Comparison of ENCODE assay signal across 29 cellular contexts in the genomic region with DNA sequence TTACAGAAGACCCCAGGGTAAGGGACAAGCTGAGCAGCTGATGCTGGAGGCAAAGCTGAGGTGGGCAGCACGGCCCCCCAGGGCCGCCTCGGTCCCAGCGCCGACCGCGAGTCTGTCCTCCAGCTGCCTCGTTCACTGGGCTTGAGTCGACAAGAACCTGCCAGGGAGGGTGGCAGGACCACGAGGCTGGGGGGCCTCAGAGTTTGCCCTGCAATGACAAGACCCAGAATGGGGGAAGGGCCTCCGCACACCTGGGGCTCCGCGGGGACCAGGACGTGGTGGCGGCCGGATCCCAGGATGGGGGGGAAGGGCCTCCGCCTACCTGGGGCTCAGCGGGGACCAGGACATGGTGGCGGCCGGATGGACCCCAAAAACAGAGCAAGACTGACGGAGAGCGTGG.
"Had no signal": no experiment of that assay in that cellular context is flagged by ENCODE, and none has a peak within 500 bp of the region (broad histone marks: within the 10 kb centered on the region; RNA-seq: fewer than 3 reads in every experiment).

No MANE protein-coding gene starts in this region.

- ATAC-seq: activated naive CD8-positive, alpha-beta T cell treated with anti-CD3 and anti-CD28 coated beads, Interleukin-2, amount 50 U/mL, for 24 hours; activated T-cell treated with anti-CD3 and anti-CD28 coated beads, Interleukin-2, amount 50 U/mL, for 4 hours; PC-3 had no signal

- H3K27me3 ChIP-seq: Peyer's patch had no signal

- H3K9me3 ChIP-seq: Peyer's patch had no signal

- H3K4me1 ChIP-seq: Peyer's patch had no signal

- H3K4me3 ChIP-seq: Peyer's patch had no signal

- H3K36me3 ChIP-seq: Peyer's patch had no signal

- H3K27ac ChIP-seq: Peyer's patch, VCaP had no signal

- DNase-seq: activated B cell treated with CpG ODN at 0.5 μM for 24 hours; activated CD4-positive, alpha-beta memory T cell treated with anti-CD3 and anti-CD28 coated beads for 36 hours; activated CD4-positive, alpha-beta T cell treated with anti-CD3 and anti-CD28 coated beads for 4 hours; activated CD4-positive, alpha-beta T cell treated with anti-CD3 and anti-CD28 coated beads, Interleukin-2, amount 50 U/mL, for 1 hour; activated CD4-positive, CD25-positive, alpha-beta regulatory T cell treated with anti-CD3 and anti-CD28 coated beads, Interleukin-2, amount 50 U/mL, for 72 hours; activated CD8-positive, alpha-beta memory T cell treated with anti-CD3 and anti-CD28 coated beads, Interleukin-2, amount 50 U/mL, for 4 hours; activated naive CD4-positive, alpha-beta T cell treated with anti-CD3 and anti-CD28 coated beads, Interleukin-2, amount 10 ng/mL, durations not matched to agents 7 days and 5 days; activated naive CD8-positive, alpha-beta T cell treated with anti-CD3 and anti-CD28 coated beads, Interleukin-2, amount 50 U/mL, for 24 hours; activated T-cell treated with anti-CD3 and anti-CD28 coated beads for 4 hours; activated T-cell treated with anti-CD3 and anti-CD28 coated beads, Interleukin-2, amount 50 U/mL, for 4 hours; anterior cingulate cortex; Karpas-422; KBM-7; NCI-H1105; NCI-H1417 treated with DMSO at 0.1 percent for 48 hours; NCI-H187 treated with DMSO at 0.1 percent for 48 hours; NCI-H2081; NCI-H2171 treated with DMSO at 0.1 percent for 48 hours; NCI-H2227 treated with DMSO at 0.1 percent for 48 hours; NCI-H446 treated with DMSO at 0.1 percent for 48 hours; NCI-H524 treated with DMSO at 0.1 percent for 48 hours; PC-3; Peyer's patch; RPMI8226; SW 1271; T-helper 1 cell; T-helper 2 cell; T-helper 9 cell had no signal
